16 cellular contexts compared by ENCODE assay signal in the genomic region with DNA sequence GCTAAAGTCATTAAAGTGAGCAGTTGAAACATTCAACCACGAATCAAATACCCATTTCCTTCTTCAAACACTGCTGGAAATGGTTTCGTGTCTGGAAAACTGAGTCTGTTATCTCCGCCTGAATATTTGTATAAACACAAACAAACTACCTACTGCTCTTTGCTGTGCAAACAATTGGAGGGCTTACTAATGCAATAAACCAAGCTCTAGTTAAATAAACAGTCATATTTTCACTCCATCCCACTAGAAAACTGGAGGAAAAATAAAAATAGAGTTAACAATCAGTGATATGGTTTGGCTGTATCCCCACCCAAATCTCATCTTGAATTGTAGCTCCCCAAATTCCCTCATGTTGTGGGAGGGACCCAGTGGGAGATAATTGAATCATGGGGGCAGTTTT.
DNase-seq lines count a peak whose midpoint lies in the region; ATAC-seq and TF ChIP-seq lines count a peak whose summit lies in the region.
"Had no signal": no experiment of that assay in that cellular context is flagged by ENCODE, and none has a peak within 500 bp of the region (broad histone marks: within the 10 kb centered on the region; RNA-seq: fewer than 3 reads in every experiment).

No MANE protein-coding gene starts in this region.

- no peaks in the 10 kb centered on the region for H3F3A ChIP-seq in PC-3 (ENCODE audit: low read length, unreplicated experiment)

- intact Hi-C loops in PC-3 (cut with micrococcal nuclease) = no loop called here

- H2AFZ ChIP-seq in PC-3 (ENCODE audit: low read length) = no peak overlapping the region

- no peaks in the 10 kb centered on the region for H3K79me2 ChIP-seq in PC-3 (ENCODE audit: low read length)

- H3K9me3 ChIP-seq in HEK293 (ENCODE audit: control insufficient read depth, insufficient read depth, low read depth, low read length) = no peaks in the 10 kb centered on the region
- no peaks in the 10 kb centered on the region for H3K9me3 ChIP-seq in PC-3 (ENCODE audit: low read length)
- H3K9me3 ChIP-seq: BLaER1 had no signal

- no peak overlapping the region for H3K9ac ChIP-seq in PC-3 (ENCODE audit: low read length)
- H3K9ac ChIP-seq: BLaER1 had no signal

- no peaks in the 10 kb centered on the region for H3K36me3 ChIP-seq in HEK293 (ENCODE audit: control insufficient read depth in 2 of 2, insufficient read depth in 1 of 2, low read length in 2 of 2)
- H3K36me3 ChIP-seq in PC-3 (ENCODE audit: low read depth, low read length) = no peaks in the 10 kb centered on the region
- H3K36me3 ChIP-seq: BLaER1 had no signal

- H4K20me1 ChIP-seq in PC-3 (ENCODE audit: low read length) = no peaks in the 10 kb centered on the region
- H4K20me1 ChIP-seq: BLaER1 had no signal

- no peaks in the 10 kb centered on the region for H3K9me2 ChIP-seq in PC-3 (replicated peaks; ENCODE audit: low read length)

- DNase-seq in DMS53 (lab: John Stamatoyannopoulos, UW) = peak; percentile 81
- peak; percentile 12 for DNase-seq in NCI-H2029 treated with DMSO at 0.1 percent for 48 hours (lab: John Stamatoyannopoulos, UW)
- DNase-seq in PC-3 = peak; percentile 52
- DNase-seq in foreskin fibroblast = no peak
- no peak for DNase-seq in NCI-H1417 treated with DMSO at 0.1 percent for 48 hours (lab: John Stamatoyannopoulos, UW)
- DNase-seq: CD4-positive, alpha-beta memory T cell; GDM1; GOT3; H9; IMR-90 had no signal

- TF ChIP-seq CTCF in HEK293 (tag by site-specific recombination; IDR thresholded peaks at IDR 0.05) (no peak), PC-3 (conservative IDR thresholded peaks at IDR 0.05; ENCODE audit: low read depth, low read length) (no peak), foreskin fibroblast (IDR thresholded peaks at IDR 0.05; ENCODE audit: low read depth, low read length) (no peak)

- H3K4me3 ChIP-seq in HEK293 (ENCODE audit: low read depth, low read length) = no peak overlapping the region
- no peak overlapping the region for H3K4me3 ChIP-seq in PC-3 (ENCODE audit: low read length)
- H3K4me3 ChIP-seq in foreskin fibroblast (ENCODE audit: low read depth in 1 of 2, low read length in 2 of 2) = no peak overlapping the region
- H3K4me3 ChIP-seq: BLaER1, K562 had no signal

- POLR2A ChIA-PET in HEK293 (lab: Yijun Ruan, JAX) (no interaction called here), PC-3 (lab: Charles Lee; ENCODE audit: unreplicated experiment) (no interaction called here)

- CTCF ChIA-PET in HEK293 (lab: Yijun Ruan, JAX) (interaction anchor here (0.7 kb wide), 2 partner anchors 164 to 205 kb away, joined by 3 read pairs; no protein-coding TSS in a partner anchor), PC-3 (lab: Charles Lee) (no interaction called here)

- no peak overlapping the region for H3K4me2 ChIP-seq in PC-3 (ENCODE audit: low read length)
- H3K4me2 ChIP-seq: BLaER1 had no signal

- peaks cover 6% of the 10 kb centered on the region for H3K4me1 ChIP-seq in HEK293 (ENCODE audit: control insufficient read depth, insufficient read depth, low read length)
- H3K4me1 ChIP-seq in PC-3 (ENCODE audit: insufficient read depth, low read length) = peaks cover 4% of the 10 kb centered on the region; the same call in 1 of the 2 replicates
- H3K4me1 ChIP-seq: BLaER1 had no signal

- H3K27me3 ChIP-seq in PC-3 (ENCODE audit: low read length) = no peaks in the 10 kb centered on the region
- H3K27me3 ChIP-seq: BLaER1 had no signal

- H3K27ac ChIP-seq in HEK293 (ENCODE audit: extremely low read depth, low read depth, low read length) = no peak overlapping the region
- H3K27ac ChIP-seq in PC-3 (ENCODE audit: low read length) = no peak overlapping the region
- H3K27ac ChIP-seq: BLaER1, HL-60 had no signal

- BruUV-seq in PC-3 (replicated peaks; lab: Mats Ljungman, UMichigan) = no TSS peak

- ATAC-seq in PC-3 (no peak; the same call in 1 of the 2 replicates), GM18858 (IDR thresholded peaks at IDR 0.05; ENCODE audit: unreplicated experiment) (no peak), HG03521 (IDR thresholded peaks at IDR 0.05; ENCODE audit: unreplicated experiment) (no peak)
- ATAC-seq: K562 had no signal

TF ChIP-seq in HEK293, 187 proteins besides CTCF, POLR2A, EP300 and RAD21 (continues in another document):
- TF ChIP-seq ZNF529 (tag by site-specific recombination; IDR thresholded peaks at IDR 0.05; ENCODE audit: insufficient replicate concordance) (no peak), GFI1B (tag by site-specific recombination; IDR thresholded peaks at IDR 0.05) (no peak), EGR2 (tag by site-specific recombination; IDR thresholded peaks at IDR 0.05; ENCODE audit: low read depth) (peak; percentile 44), ZNF843 (tag by site-specific recombination; IDR thresholded peaks at IDR 0.05) (no peak), ZNF596 (tag by site-specific recombination; IDR thresholded peaks at IDR 0.05) (peak; percentile 13; the same call in 1 of the 2 replicates), INSM2 (tag by site-specific recombination; IDR thresholded peaks at IDR 0.05) (no peak), SETDB1 (IDR thresholded peaks at IDR 0.05; ENCODE audit: insufficient read length, low read length) (peak; percentile 57), ZNF558 (tag by site-specific recombination; IDR thresholded peaks at IDR 0.05) (no peak), ZNF677 (tag by site-specific recombination; IDR thresholded peaks at IDR 0.05) (no peak), OSR2 (tag by site-specific recombination; IDR thresholded peaks at IDR 0.05) (peak; percentile 68), ZFHX2 (tag by site-specific recombination; conservative IDR thresholded peaks at IDR 0.05) (peak; percentile 61), ZNF629 (tag by site-specific recombination; IDR thresholded peaks at IDR 0.05) (0 out of 2 replicates have a peak, but pooled peaks have one; percentile 11), FEZF1 (tag by site-specific recombination; IDR thresholded peaks at IDR 0.05) (peak; percentile 92), ZNF830 (tag by site-specific recombination; IDR thresholded peaks at IDR 0.05; ENCODE audit: low read depth) (no peak), ZNF624 (tag by site-specific recombination; IDR thresholded peaks at IDR 0.05) (no peak), WT1 (tag by site-specific recombination; IDR thresholded peaks at IDR 0.05) (0 out of 2 replicates have a peak, but pooled peaks have one; percentile 27), ZNF16 (tag by site-specific recombination; IDR thresholded peaks at IDR 0.05; ENCODE audit: low read depth) (no peak), GLIS1 (tag by site-specific recombination; IDR thresholded peaks at IDR 0.05) (no peak), ZNF560 (tag by site-specific recombination; IDR thresholded peaks at IDR 0.05; ENCODE audit: borderline replicate concordance) (no peak), ZNF623 (tag by site-specific recombination; IDR thresholded peaks at IDR 0.05) (no peak), ZNF184 (tag by site-specific recombination; IDR thresholded peaks at IDR 0.05) (no peak)
- TF ChIP-seq, protein P1, sequence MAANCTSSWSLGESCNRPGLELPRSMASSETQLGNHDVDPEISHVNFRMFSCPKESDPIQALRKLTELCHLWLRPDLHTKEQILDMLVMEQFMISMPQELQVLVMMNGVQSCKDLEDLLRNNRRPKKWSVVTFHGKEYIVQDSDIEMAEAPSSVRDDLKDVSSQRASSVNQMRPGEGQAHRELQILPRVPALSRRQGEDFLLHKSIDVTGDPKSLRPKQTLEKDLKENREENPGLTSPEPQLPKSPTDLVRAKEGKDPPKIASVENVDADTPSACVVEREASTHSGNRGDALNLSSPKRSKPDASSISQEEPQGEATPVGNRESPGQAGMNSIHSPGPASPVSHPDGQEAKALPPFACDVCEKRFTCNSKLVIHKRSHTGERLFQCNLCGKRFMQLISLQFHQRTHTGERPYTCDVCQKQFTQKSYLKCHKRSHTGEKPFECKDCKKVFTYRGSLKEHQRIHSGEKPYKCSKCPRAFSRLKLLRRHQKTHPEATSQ (tag by site-specific recombination; IDR thresholded peaks at IDR 0.05) = no peak
- TF ChIP-seq, protein P2, sequence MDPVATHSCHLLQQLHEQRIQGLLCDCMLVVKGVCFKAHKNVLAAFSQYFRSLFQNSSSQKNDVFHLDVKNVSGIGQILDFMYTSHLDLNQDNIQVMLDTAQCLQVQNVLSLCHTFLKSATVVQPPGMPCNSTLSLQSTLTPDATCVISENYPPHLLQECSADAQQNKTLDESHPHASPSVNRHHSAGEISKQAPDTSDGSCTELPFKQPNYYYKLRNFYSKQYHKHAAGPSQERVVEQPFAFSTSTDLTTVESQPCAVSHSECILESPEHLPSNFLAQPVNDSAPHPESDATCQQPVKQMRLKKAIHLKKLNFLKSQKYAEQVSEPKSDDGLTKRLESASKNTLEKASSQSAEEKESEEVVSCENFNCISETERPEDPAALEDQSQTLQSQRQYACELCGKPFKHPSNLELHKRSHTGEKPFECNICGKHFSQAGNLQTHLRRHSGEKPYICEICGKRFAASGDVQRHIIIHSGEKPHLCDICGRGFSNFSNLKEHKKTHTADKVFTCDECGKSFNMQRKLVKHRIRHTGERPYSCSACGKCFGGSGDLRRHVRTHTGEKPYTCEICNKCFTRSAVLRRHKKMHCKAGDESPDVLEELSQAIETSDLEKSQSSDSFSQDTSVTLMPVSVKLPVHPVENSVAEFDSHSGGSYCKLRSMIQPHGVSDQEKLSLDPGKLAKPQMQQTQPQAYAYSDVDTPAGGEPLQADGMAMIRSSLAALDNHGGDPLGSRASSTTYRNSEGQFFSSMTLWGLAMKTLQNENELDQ (tag by site-specific recombination; IDR thresholded peaks at IDR 0.05; ENCODE audit: low read depth) = no peak

Comparison
In these comparisons a context has a peak if more than half of its experiments do, and no peak if none do; other contexts are left out.
1. DNase-seq: peak in DMS53 (single experiment), NCI-H2029 treated with DMSO at 0.1 percent for 48 hours (single experiment) and PC-3 (single experiment); none in foreskin fibroblast (0 of 2) and NCI-H1417 treated with DMSO at 0.1 percent for 48 hours (single experiment).